In genomic region chr6:32844839-32845372, GRCh38 we compare ENCODE assay signal across 9 cellular contexts. TPM values are rescaled to one million over a fixed set of nuclear protein-coding genes. Genes with fewer than 3 reads are reported as not detected.
DNase-seq lines count a peak whose midpoint lies in the region; ATAC-seq and TF ChIP-seq lines count a peak whose summit lies in the region.
"Had no signal": no experiment of that assay in that cellular context is flagged by ENCODE, and none has a peak within 500 bp of the region (broad histone marks: within the 10 kb centered on the region; RNA-seq: fewer than 3 reads in every experiment).

No MANE protein-coding gene starts in this region.

- WGBS in body of pancreas, 2 donors: 23 to 25% methylated on average over 18 of the region's 18 CpGs

- intact Hi-C loops in A673 (cut with micrococcal nuclease; ENCODE audit: unreplicated experiment) (no loop called here), body of pancreas (cut with DNase I) (no loop called here), mucosa of descending colon (cut with DNase I, micrococcal nuclease) (no loop called here)

- H3K4me1 ChIP-seq in A673 (ENCODE audit: insufficient read depth, low read length, poor library complexity, severe bottlenecking) (no peaks in the 10 kb centered on the region), body of pancreas (peaks cover 13% of the 10 kb centered on the region), mucosa of descending colon (ENCODE audit: low read depth) (peaks cover 19% of the 10 kb centered on the region)

- peak in 1 of 3 donors; percentile 27 for TF ChIP-seq POLR2A in body of pancreas (IDR thresholded peaks at IDR 0.05)

- BruUV-seq in A673 (replicated peaks; lab: Mats Ljungman, UMichigan): no TSS peak

- no peak for ATAC-seq in body of pancreas
- ATAC-seq in mucosa of descending colon: no peak
- ATAC-seq in GM19452 (IDR thresholded peaks at IDR 0.05; ENCODE audit: unreplicated experiment): no peak

- H3K9me3 ChIP-seq in A673 (ENCODE audit: low read depth, low read length, poor library complexity, severe bottlenecking) (no peaks in the 10 kb centered on the region), body of pancreas (no peaks in the 10 kb centered on the region), mucosa of descending colon (no peaks in the 10 kb centered on the region)

- TF ChIP-seq CTCF in A673 (conservative IDR thresholded peaks at IDR 0.05; ENCODE audit: low read depth, low read length) (no peak), HFF-Myc (IDR thresholded peaks at IDR 0.05; ENCODE audit: low read depth, low read length, missing control alignments) (no peak), body of pancreas (IDR thresholded peaks at IDR 0.05) (no peak), mucosa of descending colon (IDR thresholded peaks at IDR 0.05) (no peak)

- POLR2A ChIA-PET in A673 (lab: Charles Lee; ENCODE audit: low non-redundant PET): no interaction called here

- DNase-seq in A673 (ENCODE audit: low spot score) (no peak), HFF-Myc (ENCODE audit: extremely low read depth, low read depth) (no peak), body of pancreas (no peak), mucosa of descending colon (no peak), AML-193 (lab: John Stamatoyannopoulos, UW) (no peak), NCI-H226 (no peak)
- DNase-seq in stimulated activated CD4-positive, alpha-beta T cell treated with anti-CD3 and anti-CD28 coated beads, Interleukin-15, amount 100 ng/mL, for 24 hours: no peak

- CTCF ChIA-PET in A673 (lab: Charles Lee): interaction anchor here (1.2 kb wide), 1 partner anchor 8 kb away, joined by 6 read pairs; the partner anchor contains the start of gene TAP1

- H3K27ac ChIP-seq in A673 (ENCODE audit: low read depth, low read length, poor library complexity, severe bottlenecking) (no peak overlapping the region), body of pancreas (peak overlapping the region; percentile 80 to 93 (median 86))

- H3K36me3 ChIP-seq in A673 (ENCODE audit: insufficient read depth, low read length, poor library complexity, severe bottlenecking) (peaks cover 3% of the 10 kb centered on the region), body of pancreas (replicated peaks in 1 of 2; ENCODE audit: insufficient read depth in 1 of 2, low read depth in 2 of 2) (peaks cover 0 to 11% of the 10 kb centered on the region in 2 donors), mucosa of descending colon (ENCODE audit: low read depth) (peaks cover 9% of the 10 kb centered on the region)

- H3K4me3 ChIP-seq in A673 (ENCODE audit: low read depth, low read length, poor library complexity, severe bottlenecking): peak overlapping the region; percentile 71
- peak overlapping the region; percentile 59 for H3K4me3 ChIP-seq in HFF-Myc (replicated peaks; ENCODE audit: low read depth, low read length)
- peak overlapping the region in 1 of 2 donors; percentile 39 for H3K4me3 ChIP-seq in body of pancreas
- H3K4me3 ChIP-seq in mucosa of descending colon: peak overlapping the region; percentile 66

- H3K27me3 ChIP-seq in A673 (replicated peaks; ENCODE audit: insufficient read depth, low read depth, low read length, poor library complexity) (no peaks in the 10 kb centered on the region), body of pancreas (no peaks in the 10 kb centered on the region)

RNA-seq across cellular contexts. Expression of gene PSMB8, which starts 1.1 kb away (rescaled TPM):
- total RNA-seq in A673 (2021) (20.2 and 21.8 TPM in 2 replicates), body of pancreas (10 to 100 TPM in 1 of 2 donors, 1 to 10 TPM in 1; 9.9 to 24.1 TPM), mucosa of descending colon (100 to 1,000 TPM in 2 of 3 donors, 10 to 100 TPM in 1; 94.7 to 199 (median 117) TPM)

RNA-seq across cellular contexts. Expression of gene TAP2, which starts 6.4 kb away (rescaled TPM):
- total RNA-seq in A673 (2021) (39.2 and 46.5 TPM in 2 replicates), body of pancreas (10 to 100 TPM in 1 of 2 donors, 1 to 10 TPM in 1; 5.2 to 13.8 TPM), mucosa of descending colon (100 to 1,000 TPM in 1 of 3 donors, 10 to 100 TPM in 2; 47.4 to 179 (median 52.7) TPM)

RNA-seq across cellular contexts. Expression of gene TAP1, which starts 8.6 kb away (rescaled TPM):
- total RNA-seq in A673 (2021): 11.7 and 12.3 TPM in 2 replicates
- total RNA-seq in body of pancreas: 10 to 100 TPM in 1 of 2 donors, 1 to 10 TPM in 1; 7.9 to 12.2 TPM
- 100 to 1,000 TPM in 1 of 3 donors, 10 to 100 TPM in 2; 69.5 to 131 (median 91.3) TPM for total RNA-seq in mucosa of descending colon

RNA-seq across cellular contexts. Expression of gene PSMB9, which starts 9.1 kb away (rescaled TPM):
- total RNA-seq in A673 (2021) (4.3 and 6.8 TPM in 2 replicates), body of pancreas (10 to 100 TPM in 1 of 2 donors, 1 to 10 TPM in 1; 4.6 to 14.5 TPM), mucosa of descending colon (100 to 1,000 TPM in 1 of 3 donors, 10 to 100 TPM in 2; 37.4 to 108 (median 39.0) TPM)

RNA-seq across cellular contexts. Expression of gene HLA-DOB, which starts 28.1 kb away (rescaled TPM):
- total RNA-seq in A673 (2021): 2.0 and 2.8 TPM in 2 replicates
- not detected for total RNA-seq in body of pancreas
- total RNA-seq in mucosa of descending colon: under 1 TPM in 2 of 3 donors, not detected in 1; 0.38 to 0.87 TPM
- total RNA-seq: RPMI7951 had no signal
